ENCODE assay signal across 21 cellular contexts in genomic region chr19:34664168-34664567, GRCh38. TPM values are rescaled to one million over a fixed set of nuclear protein-coding genes. Genes with fewer than 3 reads are reported as not detected.
DNase-seq lines count a peak whose midpoint lies in the region; ATAC-seq and TF ChIP-seq lines count a peak whose summit lies in the region.
"Had no signal": no experiment of that assay in that cellular context is flagged by ENCODE, and none has a peak within 500 bp of the region (broad histone marks: within the 10 kb centered on the region; RNA-seq: fewer than 3 reads in every experiment).

No MANE protein-coding gene starts in this region.

- H3K9ac ChIP-seq in parathyroid adenoma = no peak overlapping the region
- H3K9ac ChIP-seq: KMS-11 had no signal

- peak overlapping the region; percentile 36 for H3K27ac ChIP-seq in parathyroid adenoma
- H3K27ac ChIP-seq in effector memory CD4-positive, alpha-beta T cell (ENCODE audit: insufficient read depth, low read length, poor library complexity, severe bottlenecking) = no peak overlapping the region
- H3K27ac ChIP-seq: KMS-11, Peyer's patch had no signal

- peak; percentile 14 to 33 for ATAC-seq in natural killer cell treated with Interleukin-12 subunit alpha and Interleukin-12 subunit beta and Interleukin-15 and Interleukin-18, amount 100 ng/mL, for 72 hours
- ATAC-seq in natural killer cell = no peak
- peak; percentile 71 for ATAC-seq in left ventricle myocardium superior
- no peak for ATAC-seq in stimulated activated naive B cell treated with anti-CD40 and anti-IgM and Interleukin-4, amounts not matched to agents 10 μg/mL and 1 μg/mL and 100 μg/mL, for 72 hours (replicated peaks)
- no peak for ATAC-seq in GM18909 (IDR thresholded peaks at IDR 0.05; ENCODE audit: poor library complexity, unreplicated experiment)

- H3K79me2 ChIP-seq in parathyroid adenoma = no peaks in the 10 kb centered on the region

- H3K4me1 ChIP-seq in parathyroid adenoma = peaks cover 5% of the 10 kb centered on the region
- H3K4me1 ChIP-seq in effector memory CD4-positive, alpha-beta T cell (ENCODE audit: control insufficient read depth, insufficient read depth, low read length, poor library complexity, severe bottlenecking) = no peaks in the 10 kb centered on the region
- H3K4me1 ChIP-seq: HAP-1, Peyer's patch had no signal

- H3K36me3 Mint-ChIP-seq in natural killer cell treated with Interleukin-12 subunit alpha and Interleukin-12 subunit beta and Interleukin-15 and Interleukin-18, amount 100 ng/mL, for 72 hours = no peaks in the 10 kb centered on the region
- H3K36me3 Mint-ChIP-seq in natural killer cell = no peaks in the 10 kb centered on the region
- peaks cover 2 to 3% of the 10 kb centered on the region in 2 donors for H3K36me3 Mint-ChIP-seq in stimulated activated naive B cell treated with anti-CD40 and anti-IgM and Interleukin-4, amounts not matched to agents 10 μg/mL and 1 μg/mL and 100 μg/mL, for 72 hours
- H3K36me3 Mint-ChIP-seq in activated T-helper 2 cell treated with anti-CD3 and anti-CD28 coated beads, Interferon-gamma antibody, Interleukin-2, Interleukin-4, amounts not matched to agents 10 μg/mL and 5 μg/mL and 100 μg/mL, durations not matched to agents 14 hours and 24 hours and 36 hours (ENCODE audit: low read depth) = no peaks in the 10 kb centered on the region

- H3K4me2 ChIP-seq in parathyroid adenoma (ENCODE audit: low read length) = no peak overlapping the region
- H3K4me2 ChIP-seq: KMS-11 had no signal

- intact Hi-C loops in natural killer cell (cut with micrococcal nuclease) (no loop called here), left ventricle myocardium superior (cut with micrococcal nuclease) (no loop called here)
- intact Hi-C loops in activated T-helper 2 cell treated with anti-CD3 and anti-CD28 coated beads, Interferon-gamma antibody, Interleukin-2, Interleukin-4, amounts not matched to agents 10 μg/mL and 5 μg/mL and 100 μg/mL, durations not matched to agents 14 hours and 24 hours and 36 hours (cut with micrococcal nuclease) = no loop called here

- H3K36me3 ChIP-seq in parathyroid adenoma (ENCODE audit: control insufficient read depth, insufficient read depth, low read length) = no peaks in the 10 kb centered on the region
- no peaks in the 10 kb centered on the region for H3K36me3 ChIP-seq in effector memory CD4-positive, alpha-beta T cell (ENCODE audit: control insufficient read depth, insufficient read depth, low read length)
- H3K36me3 ChIP-seq: HAP-1, Peyer's patch had no signal

- H3K9me3 Mint-ChIP-seq in natural killer cell treated with Interleukin-12 subunit alpha and Interleukin-12 subunit beta and Interleukin-15 and Interleukin-18, amount 100 ng/mL, for 72 hours = no peaks in the 10 kb centered on the region
- H3K9me3 Mint-ChIP-seq in natural killer cell = no peaks in the 10 kb centered on the region
- peaks cover 0 to 2% of the 10 kb centered on the region in 2 donors for H3K9me3 Mint-ChIP-seq in stimulated activated naive B cell treated with anti-CD40 and anti-IgM and Interleukin-4, amounts not matched to agents 10 μg/mL and 1 μg/mL and 100 μg/mL, for 72 hours
- peaks cover 5% of the 10 kb centered on the region for H3K9me3 Mint-ChIP-seq in activated T-helper 2 cell treated with anti-CD3 and anti-CD28 coated beads, Interferon-gamma antibody, Interleukin-2, Interleukin-4, amounts not matched to agents 10 μg/mL and 5 μg/mL and 100 μg/mL, durations not matched to agents 14 hours and 24 hours and 36 hours

- H3K9me3 ChIP-seq in parathyroid adenoma (ENCODE audit: control insufficient read depth, low read length) = no peaks in the 10 kb centered on the region
- H3K9me3 ChIP-seq in effector memory CD4-positive, alpha-beta T cell (ENCODE audit: control insufficient read depth, low read length) = no peaks in the 10 kb centered on the region
- H3K9me3 ChIP-seq: HAP-1, Peyer's patch had no signal

- H2AFZ ChIP-seq in parathyroid adenoma = no peak overlapping the region

- no peak overlapping the region for H3K4me3 Mint-ChIP-seq in natural killer cell treated with Interleukin-12 subunit alpha and Interleukin-12 subunit beta and Interleukin-15 and Interleukin-18, amount 100 ng/mL, for 72 hours
- no peak overlapping the region for H3K4me3 Mint-ChIP-seq in natural killer cell
- no peak overlapping the region for H3K4me3 Mint-ChIP-seq in stimulated activated naive B cell treated with anti-CD40 and anti-IgM and Interleukin-4, amounts not matched to agents 10 μg/mL and 1 μg/mL and 100 μg/mL, for 72 hours
- H3K4me3 Mint-ChIP-seq in activated T-helper 2 cell treated with anti-CD3 and anti-CD28 coated beads, Interferon-gamma antibody, Interleukin-2, Interleukin-4, amounts not matched to agents 10 μg/mL and 5 μg/mL and 100 μg/mL, durations not matched to agents 14 hours and 24 hours and 36 hours (ENCODE audit: low read depth) = no peak overlapping the region
- H3K4me3 Mint-ChIP-seq: CD14-positive monocyte had no signal

- no peaks in the 10 kb centered on the region for H3K27me3 ChIP-seq in parathyroid adenoma (ENCODE audit: control insufficient read depth, insufficient read depth, low read length)
- no peaks in the 10 kb centered on the region for H3K27me3 ChIP-seq in effector memory CD4-positive, alpha-beta T cell (replicated peaks; ENCODE audit: control insufficient read depth, insufficient read depth, low read length, poor library complexity, severe bottlenecking)
- H3K27me3 ChIP-seq: Peyer's patch had no signal

- DNase-seq in natural killer cell treated with Interleukin-12 subunit alpha and Interleukin-12 subunit beta and Interleukin-15 and Interleukin-18, amount 100 ng/mL, for 72 hours (ENCODE audit: low spot score) = no peak
- DNase-seq in natural killer cell (no peak), left ventricle myocardium superior (peak; percentile 59)
- no peak for DNase-seq in stimulated activated naive B cell treated with anti-CD40 and anti-IgM and Interleukin-4, amounts not matched to agents 10 μg/mL and 1 μg/mL and 100 μg/mL, for 72 hours
- no peak for DNase-seq in effector memory CD4-positive, alpha-beta T cell
- DNase-seq in activated T-helper 2 cell treated with anti-CD3 and anti-CD28 coated beads, Interferon-gamma antibody, Interleukin-2, Interleukin-4, amounts not matched to agents 10 μg/mL and 5 μg/mL and 100 μg/mL, durations not matched to agents 14 hours and 24 hours and 36 hours (ENCODE audit: low spot score) = no peak
- DNase-seq: DMS79; NCI-H1092 treated with DMSO at 0.1 percent for 48 hours; NCI-H1436 treated with DMSO at 0.1 percent for 48 hours; NCI-H2029; NCI-H2227 treated with DMSO at 0.1 percent for 48 hours; NCI-H510A; NK-92 treated with Interleukin-12 subunit alpha and Interleukin-12 subunit beta, amount 100 ng/mL, for 24 hours; Peyer's patch had no signal

- TF ChIP-seq CTCF in natural killer cell (IDR thresholded peaks at IDR 0.05) (no peak), parathyroid adenoma (IDR thresholded peaks at IDR 0.05) (no peak)

- H3K27ac Mint-ChIP-seq in natural killer cell treated with Interleukin-12 subunit alpha and Interleukin-12 subunit beta and Interleukin-15 and Interleukin-18, amount 100 ng/mL, for 72 hours = no peak overlapping the region
- no peak overlapping the region for H3K27ac Mint-ChIP-seq in natural killer cell
- H3K27ac Mint-ChIP-seq in stimulated activated naive B cell treated with anti-CD40 and anti-IgM and Interleukin-4, amounts not matched to agents 10 μg/mL and 1 μg/mL and 100 μg/mL, for 72 hours = peak overlapping the region; percentile 44
- no peak overlapping the region for H3K27ac Mint-ChIP-seq in activated T-helper 2 cell treated with anti-CD3 and anti-CD28 coated beads, Interferon-gamma antibody, Interleukin-2, Interleukin-4, amounts not matched to agents 10 μg/mL and 5 μg/mL and 100 μg/mL, durations not matched to agents 14 hours and 24 hours and 36 hours
- H3K27ac Mint-ChIP-seq: CD14-positive monocyte had no signal

- H3K4me3 ChIP-seq in parathyroid adenoma (ENCODE audit: low read depth, low read length) = no peak overlapping the region
- no peak overlapping the region for H3K4me3 ChIP-seq in effector memory CD4-positive, alpha-beta T cell (ENCODE audit: insufficient read depth, low read depth, low read length, poor library complexity, severe bottlenecking)
- H3K4me3 ChIP-seq: HAP-1, Peyer's patch had no signal

- peaks cover 9 to 27% of the 10 kb centered on the region in 2 donors for H3K4me1 Mint-ChIP-seq in natural killer cell treated with Interleukin-12 subunit alpha and Interleukin-12 subunit beta and Interleukin-15 and Interleukin-18, amount 100 ng/mL, for 72 hours (ENCODE audit: low read depth in 2 of 2)
- peaks cover 9 to 26% of the 10 kb centered on the region in 2 donors for H3K4me1 Mint-ChIP-seq in natural killer cell
- peaks cover 0 to 11% of the 10 kb centered on the region in 2 donors for H3K4me1 Mint-ChIP-seq in stimulated activated naive B cell treated with anti-CD40 and anti-IgM and Interleukin-4, amounts not matched to agents 10 μg/mL and 1 μg/mL and 100 μg/mL, for 72 hours
- peaks cover 13% of the 10 kb centered on the region for H3K4me1 Mint-ChIP-seq in activated T-helper 2 cell treated with anti-CD3 and anti-CD28 coated beads, Interferon-gamma antibody, Interleukin-2, Interleukin-4, amounts not matched to agents 10 μg/mL and 5 μg/mL and 100 μg/mL, durations not matched to agents 14 hours and 24 hours and 36 hours (ENCODE audit: low read depth)

- H3K27me3 Mint-ChIP-seq in natural killer cell treated with Interleukin-12 subunit alpha and Interleukin-12 subunit beta and Interleukin-15 and Interleukin-18, amount 100 ng/mL, for 72 hours = peaks cover 3 to 6% of the 10 kb centered on the region in 2 donors
- H3K27me3 Mint-ChIP-seq in natural killer cell (ENCODE audit: low read depth in 2 of 2) = peaks cover 3 to 17% of the 10 kb centered on the region in 2 donors
- H3K27me3 Mint-ChIP-seq in stimulated activated naive B cell treated with anti-CD40 and anti-IgM and Interleukin-4, amounts not matched to agents 10 μg/mL and 1 μg/mL and 100 μg/mL, for 72 hours = peaks cover 2 to 12% of the 10 kb centered on the region in 2 donors
- no peaks in the 10 kb centered on the region for H3K27me3 Mint-ChIP-seq in activated T-helper 2 cell treated with anti-CD3 and anti-CD28 coated beads, Interferon-gamma antibody, Interleukin-2, Interleukin-4, amounts not matched to agents 10 μg/mL and 5 μg/mL and 100 μg/mL, durations not matched to agents 14 hours and 24 hours and 36 hours (ENCODE audit: low read depth)

RNA-seq across cellular contexts. Expression of gene SCGB2B2, which starts 12.8 kb away (rescaled TPM):
- under 1 TPM; 0.57 to 0.81 TPM for total RNA-seq in natural killer cell treated with Interleukin-12 subunit alpha and Interleukin-12 subunit beta and Interleukin-15 and Interleukin-18, amount 100 ng/mL, for 72 hours
- total RNA-seq in natural killer cell (1 to 10 TPM in 2 of 3 donors, under 1 TPM in 1; 0.52 to 1.3 (median 1.1) TPM), left ventricle myocardium superior (0.89 TPM)
- 0.14 and 0.30 TPM in 2 replicates for total RNA-seq in activated T-helper 2 cell treated with anti-CD3 and anti-CD28 coated beads, Interferon-gamma antibody, Interleukin-2, Interleukin-4, amounts not matched to agents 10 μg/mL and 5 μg/mL and 100 μg/mL, durations not matched to agents 14 hours and 24 hours and 36 hours
- total RNA-seq: HT1080, SK-MEL-5 had no signal

RNA-seq across cellular contexts. Expression of gene ZNF302, which starts 13.3 kb away (rescaled TPM):
- 10 to 100 TPM; 14.4 to 17.6 TPM for total RNA-seq in natural killer cell treated with Interleukin-12 subunit alpha and Interleukin-12 subunit beta and Interleukin-15 and Interleukin-18, amount 100 ng/mL, for 72 hours
- total RNA-seq in natural killer cell = 10 to 100 TPM; 13.8 to 23.6 (median 17.8) TPM
- 40.2 TPM for total RNA-seq in left ventricle myocardium superior
- total RNA-seq in activated T-helper 2 cell treated with anti-CD3 and anti-CD28 coated beads, Interferon-gamma antibody, Interleukin-2, Interleukin-4, amounts not matched to agents 10 μg/mL and 5 μg/mL and 100 μg/mL, durations not matched to agents 14 hours and 24 hours and 36 hours = 14.1 and 14.7 TPM in 2 replicates

Comparison
In these comparisons a context has a peak if more than half of its experiments do, and no peak if none do; other contexts are left out.
1. ATAC-seq: peak in natural killer cell treated with Interleukin-12 subunit alpha and Interleukin-12 subunit beta and Interleukin-15 and Interleukin-18, amount 100 ng/mL, for 72 hours (2 of 2) and left ventricle myocardium superior (single experiment); none in natural killer cell (0 of 3), stimulated activated naive B cell treated with anti-CD40 and anti-IgM and Interleukin-4, amounts not matched to agents 10 μg/mL and 1 μg/mL and 100 μg/mL, for 72 hours (0 of 2) and GM18909 (single experiment).